Comparison of ENCODE assay signal across 20 cellular contexts in the genomic region with DNA sequence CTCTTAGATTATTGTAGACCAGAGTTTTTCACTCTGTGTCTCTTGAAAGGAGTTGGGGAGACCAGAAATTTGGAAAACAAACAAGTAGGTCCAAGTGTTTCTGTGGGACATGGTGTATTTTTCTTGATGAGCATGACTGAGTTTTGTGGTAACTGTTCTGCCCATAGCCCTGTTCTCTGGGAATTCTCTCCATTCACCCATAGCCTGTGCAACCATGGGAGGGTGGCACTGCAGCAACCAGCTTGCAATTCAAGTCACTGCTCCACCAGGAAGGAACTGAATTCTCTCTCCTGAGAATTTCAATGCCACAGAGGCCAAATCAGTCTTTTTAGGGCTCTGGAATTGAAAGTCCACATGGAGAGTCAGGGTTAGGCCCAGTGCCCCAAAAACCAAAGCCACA.
DNase-seq lines count a peak whose midpoint lies in the region; ATAC-seq and TF ChIP-seq lines count a peak whose summit lies in the region.
"Had no signal": no experiment of that assay in that cellular context is flagged by ENCODE, and none has a peak within 500 bp of the region (broad histone marks: within the 10 kb centered on the region; RNA-seq: fewer than 3 reads in every experiment).

No MANE protein-coding gene starts in this region.

- no peak for ATAC-seq in CD8-positive, alpha-beta T cell

- no peaks in the 10 kb centered on the region for H3K27me3 Mint-ChIP-seq in activated naive CD4-positive, alpha-beta T cell treated with anti-CD3 and anti-CD28 coated beads, Interleukin-2, amount 10 ng/mL, durations not matched to agents 7 days and 5 days
- H3K27me3 Mint-ChIP-seq in CD8-positive, alpha-beta T cell (ENCODE audit: low read depth) = no peaks in the 10 kb centered on the region
- H3K27me3 Mint-ChIP-seq: B cell; CD4-positive, CD25-positive, alpha-beta regulatory T cell; CD8-positive, alpha-beta memory T cell had no signal

- no peak overlapping the region for H3K4me3 ChIP-seq in CD8-positive, alpha-beta T cell (ENCODE audit: low read depth, low read length)
- H3K4me3 ChIP-seq: BLaER1, HAP-1 had no signal

- CTCF ChIA-PET in activated naive CD4-positive, alpha-beta T cell treated with anti-CD3 and anti-CD28 coated beads, Interleukin-2, amount 10 ng/mL, durations not matched to agents 7 days and 5 days (lab: Charles Lee) = no interaction called here
- CTCF ChIA-PET in CD8-positive, alpha-beta T cell (lab: Charles Lee) = no interaction called here

- no peak overlapping the region for H3K27ac ChIP-seq in CD8-positive, alpha-beta T cell (ENCODE audit: low read depth, low read length)
- H3K27ac ChIP-seq: 22Rv1, BLaER1, C4-2B had no signal

- POLR2A ChIA-PET in CD8-positive, alpha-beta T cell (lab: Charles Lee) = no interaction called here

- no peaks in the 10 kb centered on the region for H3K4me1 Mint-ChIP-seq in activated naive CD4-positive, alpha-beta T cell treated with anti-CD3 and anti-CD28 coated beads, Interleukin-2, amount 10 ng/mL, durations not matched to agents 7 days and 5 days
- no peaks in the 10 kb centered on the region for H3K4me1 Mint-ChIP-seq in CD8-positive, alpha-beta T cell (ENCODE audit: low read depth)
- H3K4me1 Mint-ChIP-seq: B cell; CD4-positive, CD25-positive, alpha-beta regulatory T cell; CD8-positive, alpha-beta memory T cell had no signal

- H3K27ac Mint-ChIP-seq in activated naive CD4-positive, alpha-beta T cell treated with anti-CD3 and anti-CD28 coated beads, Interleukin-2, amount 10 ng/mL, durations not matched to agents 7 days and 5 days = peak overlapping the region; percentile 29
- no peak overlapping the region for H3K27ac Mint-ChIP-seq in CD8-positive, alpha-beta T cell
- H3K27ac Mint-ChIP-seq: B cell; CD4-positive, CD25-positive, alpha-beta regulatory T cell; CD8-positive, alpha-beta memory T cell; HFFc6 had no signal

- H3K4me1 ChIP-seq in CD8-positive, alpha-beta T cell (ENCODE audit: insufficient read depth, low read length) = no peaks in the 10 kb centered on the region
- H3K4me1 ChIP-seq: BLaER1, HAP-1 had no signal

- no peaks in the 10 kb centered on the region for H3K9me3 ChIP-seq in CD8-positive, alpha-beta T cell (ENCODE audit: low read length)
- H3K9me3 ChIP-seq: BLaER1, HAP-1 had no signal

- intact Hi-C loops in CD8-positive, alpha-beta T cell (cut with DNase I, micrococcal nuclease) = no loop called here

- H3K36me3 Mint-ChIP-seq in activated naive CD4-positive, alpha-beta T cell treated with anti-CD3 and anti-CD28 coated beads, Interleukin-2, amount 10 ng/mL, durations not matched to agents 7 days and 5 days = no peaks in the 10 kb centered on the region
- no peaks in the 10 kb centered on the region for H3K36me3 Mint-ChIP-seq in CD8-positive, alpha-beta T cell
- H3K36me3 Mint-ChIP-seq: CD4-positive, CD25-positive, alpha-beta regulatory T cell had no signal

- H3K27me3 ChIP-seq in CD8-positive, alpha-beta T cell (ENCODE audit: insufficient read depth, low read length) = no peaks in the 10 kb centered on the region
- H3K27me3 ChIP-seq: BLaER1 had no signal

- H3K9me3 Mint-ChIP-seq in activated naive CD4-positive, alpha-beta T cell treated with anti-CD3 and anti-CD28 coated beads, Interleukin-2, amount 10 ng/mL, durations not matched to agents 7 days and 5 days = no peaks in the 10 kb centered on the region
- H3K9me3 Mint-ChIP-seq in CD8-positive, alpha-beta T cell = no peaks in the 10 kb centered on the region
- H3K9me3 Mint-ChIP-seq: HFFc6 had no signal

- no peak for TF ChIP-seq CTCF in CD8-positive, alpha-beta T cell (IDR thresholded peaks at IDR 0.05)

- DNase-seq in activated naive CD4-positive, alpha-beta T cell treated with anti-CD3 and anti-CD28 coated beads, Interleukin-2, amount 10 ng/mL, durations not matched to agents 7 days and 5 days = no peak
- no peak for DNase-seq in activated naive CD4-positive, alpha-beta T cell (lab: John Stamatoyannopoulos, UW)
- DNase-seq in kidney glomerular epithelial cell (lab: John Stamatoyannopoulos, UW) = peak; percentile 15
- peak; percentile 72 for DNase-seq in renal cortical epithelial cell (ENCODE audit: low read depth)
- no peak for DNase-seq in CD8-positive, alpha-beta T cell
- DNase-seq in NK-92 (lab: John Stamatoyannopoulos, UW; ENCODE audit: unreplicated experiment) = no peak
- DNase-seq in inferior parietal cortex (ENCODE audit: extremely low spot score) = no peak
- DNase-seq: Calu3; CD4-positive, CD25-positive, alpha-beta regulatory T cell; CD8-positive, alpha-beta memory T cell; DMS53; DMS79 treated with DMSO at 0.1 percent for 48 hours; GF-D8; GOT3; HFFc6 had no signal

- no peaks in the 10 kb centered on the region for H3K36me3 ChIP-seq in CD8-positive, alpha-beta T cell (ENCODE audit: insufficient read depth, low read length)
- H3K36me3 ChIP-seq: BLaER1, HAP-1 had no signal

- no peak overlapping the region for H3K4me3 Mint-ChIP-seq in activated naive CD4-positive, alpha-beta T cell treated with anti-CD3 and anti-CD28 coated beads, Interleukin-2, amount 10 ng/mL, durations not matched to agents 7 days and 5 days
- no peak overlapping the region for H3K4me3 Mint-ChIP-seq in CD8-positive, alpha-beta T cell
- H3K4me3 Mint-ChIP-seq: B cell; CD4-positive, CD25-positive, alpha-beta regulatory T cell; CD8-positive, alpha-beta memory T cell; HFFc6 had no signal

Comparison
In these comparisons a context has a peak if more than half of its experiments do, and no peak if none do; other contexts are left out.
1. DNase-seq: peak in kidney glomerular epithelial cell (single experiment) and renal cortical epithelial cell (single experiment); none in activated naive CD4-positive, alpha-beta T cell treated with anti-CD3 and anti-CD28 coated beads, Interleukin-2, amount 10 ng/mL, durations not matched to agents 7 days and 5 days (single experiment), activated naive CD4-positive, alpha-beta T cell (0 of 4), CD8-positive, alpha-beta T cell (0 of 7), NK-92 (single experiment) and inferior parietal cortex (single experiment).